ENCODE assay signal across 8 cellular contexts in the genomic region with DNA sequence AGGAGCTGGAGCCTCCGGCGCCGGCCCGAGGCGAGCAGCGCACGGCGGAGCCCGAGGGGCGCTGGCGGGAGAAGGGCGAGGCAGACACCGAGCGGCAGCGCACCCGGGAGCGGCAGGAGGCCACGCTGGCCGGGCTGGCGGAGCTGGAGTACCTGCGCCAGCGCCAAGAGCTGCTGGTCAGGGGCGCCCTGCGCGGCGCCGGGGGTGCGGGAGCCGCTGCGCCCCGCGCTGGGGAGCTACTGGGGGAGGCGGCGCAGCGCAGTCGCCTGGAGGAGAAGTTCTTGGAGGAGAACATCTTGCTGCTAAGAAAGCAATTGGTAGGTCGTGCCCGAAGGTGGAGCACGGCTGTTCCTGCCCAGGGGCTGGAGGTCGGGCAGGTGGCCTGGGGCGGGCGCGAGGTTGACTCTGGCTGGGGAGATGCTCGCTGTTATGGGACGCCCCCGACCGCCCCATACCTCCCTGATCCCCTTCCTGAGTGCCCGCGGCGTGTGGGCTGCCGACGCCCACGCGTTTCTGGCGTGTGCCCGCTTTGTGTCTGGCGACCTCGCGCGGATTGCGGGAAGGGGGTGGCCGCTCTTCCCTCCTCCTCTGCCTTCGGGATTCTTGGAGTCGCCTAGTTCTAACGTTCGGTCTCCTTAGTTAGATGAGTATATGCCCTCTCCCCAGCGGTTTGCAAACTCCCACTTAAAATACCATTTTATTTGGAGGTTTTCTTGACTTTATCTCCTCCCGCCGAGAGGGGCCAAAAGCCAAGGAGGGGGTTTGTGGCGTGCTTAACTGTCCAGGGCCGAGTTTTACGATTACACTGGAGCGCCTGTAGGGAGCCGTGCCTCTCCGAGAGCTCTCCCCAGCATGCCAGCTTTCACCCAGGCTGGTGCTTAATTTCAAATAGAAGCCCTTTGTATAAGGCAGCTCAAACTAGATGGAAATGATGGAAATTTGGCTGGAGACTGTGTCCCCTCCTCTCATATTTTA. TPM values are rescaled to one million over a fixed set of nuclear protein-coding genes. Genes with fewer than 3 reads are reported as not detected.
A peak's percentile ranks its signal among the peaks of the same experiment; 100 is the strongest.
DNase-seq lines count a peak whose midpoint lies in the region; ATAC-seq, FAIRE-seq and TF ChIP-seq lines count a peak whose summit lies in the region.

No MANE protein-coding gene starts in this region.

- intact Hi-C loops in A673 (cut with micrococcal nuclease; ENCODE audit: unreplicated experiment) (loop anchor here (5.0 kb wide), 2 partner anchors 479 to 531 kb away; no protein-coding TSS in a partner anchor), mammary epithelial cell (cut with micrococcal nuclease) (loop anchor here (1.0 kb wide), 1 partner anchor 189 kb away; no protein-coding TSS in a partner anchor)

- H3K4me2 ChIP-seq in mammary epithelial cell (ENCODE audit: insufficient read depth, low read depth, low read length): peak overlapping the region; percentile 99

- H4K20me1 ChIP-seq in mammary epithelial cell (ENCODE audit: insufficient read depth, low read length): no peaks in the 10 kb centered on the region

- peak overlapping the region; percentile 84 for H2AFZ ChIP-seq in mammary epithelial cell (ENCODE audit: low read depth, low read length)

- no TSS peak for BruUV-seq in A673 (replicated peaks; lab: Mats Ljungman, UMichigan)
- no TSS peak for BruUV-seq in mammary epithelial cell (replicated peaks; lab: Mats Ljungman, UMichigan)

- H3K27ac ChIP-seq in A673 (ENCODE audit: low read depth, low read length, poor library complexity, severe bottlenecking): peak overlapping the region; percentile 25
- H3K27ac ChIP-seq in RWPE1: peak overlapping the region; percentile 58; the same call in 1 of the 2 replicates
- H3K27ac ChIP-seq in mammary epithelial cell (ENCODE audit: insufficient read depth, low read depth, low read length): no peak overlapping the region

- TF ChIP-seq POLR2A in GM12891 (IDR thresholded peaks at IDR 0.05; ENCODE audit: low read depth, low read length): no peak

- H3K9me3 ChIP-seq in A673 (ENCODE audit: low read depth, low read length, poor library complexity, severe bottlenecking) (no peaks in the 10 kb centered on the region), mammary epithelial cell (replicated peaks; ENCODE audit: insufficient read depth, low read length) (no peaks in the 10 kb centered on the region)

- peak; percentile 26 for ATAC-seq in HG02840 (IDR thresholded peaks at IDR 0.05; ENCODE audit: low FRiP score, unreplicated experiment)

- no peak overlapping the region for H3K9ac ChIP-seq in mammary epithelial cell (ENCODE audit: insufficient read depth, low read length)

- H3K36me3 ChIP-seq in A673 (ENCODE audit: insufficient read depth, low read length, poor library complexity, severe bottlenecking) (no peaks in the 10 kb centered on the region), mammary epithelial cell (ENCODE audit: insufficient read depth, low read length) (no peaks in the 10 kb centered on the region), kidney epithelial cell (ENCODE audit: control insufficient read depth, insufficient read depth, low read length) (no peaks in the 10 kb centered on the region)

- H3K79me2 ChIP-seq in mammary epithelial cell (ENCODE audit: insufficient read depth, low read length): no peaks in the 10 kb centered on the region

- dilution Hi-C loops in mammary epithelial cell (cut with HindIII; ENCODE audit: low sequenced_read_pairs): loop anchor here (10.0 kb wide), 1 partner anchor 366 kb away; no protein-coding TSS in a partner anchor

- TF ChIP-seq CTCF in A673 (conservative IDR thresholded peaks at IDR 0.05; ENCODE audit: low read depth, low read length) (0 out of 2 replicates have a peak, but pooled peaks have one; percentile 22), RWPE1 (conservative IDR thresholded peaks at IDR 0.05; ENCODE audit: low read depth) (no peak), mammary epithelial cell (conservative IDR thresholded peaks at IDR 0.05 in 1 of 2, IDR thresholded peaks at IDR 0.05 in 1 of 2; ENCODE audit: extremely low read depth in 1 of 2, insufficient read depth in 1 of 2, low read depth in 1 of 2, low read length in 2 of 2) (peak in 1 of 2 donors; percentile 5), kidney epithelial cell (IDR thresholded peaks at IDR 0.05; ENCODE audit: insufficient read depth, low read length, poor library complexity, severe bottlenecking) (peak; percentile 0)

- peak; percentile 44 for DNase-seq in A673 (ENCODE audit: low spot score)
- DNase-seq in GM12891 (ENCODE audit: insufficient read length, low spot score): peak; percentile 30
- peak; percentile 15 for DNase-seq in RWPE1 (ENCODE audit: low spot score)
- DNase-seq in mammary epithelial cell: peak; percentile 28
- DNase-seq in kidney epithelial cell (ENCODE audit: low read depth): no peak
- DNase-seq in stimulated activated CD4-positive, alpha-beta T cell treated with anti-CD3 and anti-CD28 coated beads, Interleukin-15, amount 100 ng/mL, for 24 hours: peak; percentile 42
- DNase-seq in effector CD4-positive, alpha-beta T cell: no peak

- peaks cover 12% of the 10 kb centered on the region for H3K27me3 ChIP-seq in A673 (replicated peaks; ENCODE audit: insufficient read depth, low read depth, low read length, poor library complexity)
- peaks cover 6% of the 10 kb centered on the region for H3K27me3 ChIP-seq in mammary epithelial cell (ENCODE audit: insufficient read depth, low read length)
- H3K27me3 ChIP-seq in kidney epithelial cell (ENCODE audit: control insufficient read depth, insufficient read depth, low read length): no peaks in the 10 kb centered on the region

- H3K4me3 ChIP-seq in A673 (ENCODE audit: low read depth, low read length, poor library complexity, severe bottlenecking) (peak overlapping the region; percentile 62), mammary epithelial cell (replicated peaks in 1 of 3; ENCODE audit: insufficient read depth in 1 of 3, low read depth in 2 of 3, low read length in 3 of 3) (peak overlapping the region; percentile 47 to 62 (median 49)), kidney epithelial cell (ENCODE audit: low read depth, low read length) (peak overlapping the region; percentile 80)

- H3K4me1 ChIP-seq in A673 (ENCODE audit: insufficient read depth, low read length, poor library complexity, severe bottlenecking) (peaks cover 11% of the 10 kb centered on the region), mammary epithelial cell (ENCODE audit: insufficient read depth, low read length) (peaks cover 14% of the 10 kb centered on the region)

- CTCF ChIA-PET in A673 (lab: Charles Lee): interaction anchor here (0.9 to 3.2 kb wide), 4 partner anchors 79 to 417 kb away, joined by 3 to 23 read pairs (median 4); no protein-coding TSS in a partner anchor
- CTCF ChIA-PET in RWPE1 (lab: Yijun Ruan, JAX): interaction anchor here (0.5 to 2.9 kb wide), 12 partner anchors 26 to 456 kb away, joined by 3 to 10 read pairs (median 3); no protein-coding TSS in a partner anchor
- CTCF ChIA-PET in mammary epithelial cell (lab: Charles Lee; ENCODE audit: low non-redundant PET): no interaction called here

- WGBS in mammary epithelial cell (ENCODE audit: low coverage, missing lambda C conversion rate): 2% methylated on average over 48 of the region's 75 CpGs

- FAIRE-seq in GM12891 (lab: Jason Lieb, UNC): no peak

- in situ Hi-C loops in mammary epithelial cell (cut with MboI; ENCODE audit: low sequenced_read_pairs in 2 of 2): loop anchor here (25.0 kb wide), 2 partner anchors 374 to 799 kb away; no protein-coding TSS in a partner anchor

- POLR2A ChIA-PET in A673 (lab: Charles Lee; ENCODE audit: low non-redundant PET): no interaction called here
- POLR2A ChIA-PET in RWPE1 (lab: Yijun Ruan, JAX; ENCODE audit: low non-redundant PET): no interaction called here

TF ChIP-seq in GM12891, 5 proteins besides CTCF, POLR2A, EP300 and RAD21:
- TF ChIP-seq POLR2AphosphoS5 (IDR thresholded peaks at IDR 0.05; ENCODE audit: low read depth, low read length): no peak
- TF ChIP-seq PAX5 (IDR thresholded peaks at IDR 0.05; ENCODE audit: insufficient read depth, low read length, severe bottlenecking): no peak
- no peak for TF ChIP-seq POU2F2 (IDR thresholded peaks at IDR 0.05; ENCODE audit: low read depth, low read length)
- TF ChIP-seq SPI1 (IDR thresholded peaks at IDR 0.05; ENCODE audit: low read depth, low read length): no peak
- no peak for TF ChIP-seq TAF1 (IDR thresholded peaks at IDR 0.05; ENCODE audit: low read depth, low read length)

RNA-seq across cellular contexts. Expression of a gene that starts 0.8 kb away (rescaled TPM):
- total RNA-seq in A673 (2021): 4.7 and 5.1 TPM in 2 replicates
- 0.05 TPM for polyA plus RNA-seq in GM12891 (2012; ENCODE audit: low read depth, missing spikeins)
- 1 to 10 TPM in 1 of 2 donors, under 1 TPM in 1; 0.28 to 3.3 TPM for total RNA-seq in mammary epithelial cell
- 0.08 TPM for polyA plus RNA-seq in mammary epithelial cell
- not detected for polyA minus RNA-seq in mammary epithelial cell
- total RNA-seq in kidney epithelial cell: 12.2 and 17.0 TPM in 2 replicates

Comparison
In these comparisons a context has a peak if more than half of its experiments do, and no peak if none do; other contexts are left out.
1. DNase-seq: peak in A673 (single experiment), GM12891 (single experiment), RWPE1 (single experiment), mammary epithelial cell (single experiment) and stimulated activated CD4-positive, alpha-beta T cell treated with anti-CD3 and anti-CD28 coated beads, Interleukin-15, amount 100 ng/mL, for 24 hours (single experiment); none in kidney epithelial cell (single experiment) and effector CD4-positive, alpha-beta T cell (single experiment).
2. Peak in every context shown above with its lines, with median percentiles within 50 percentile points of each other: H3K4me3 ChIP-seq.